Comparison of ENCODE assay signal across 12 cellular contexts in genomic region chr12:103571286-103571685, GRCh38. TPM values are rescaled to one million over a fixed set of nuclear protein-coding genes. Genes with fewer than 3 reads are reported as not detected.
DNase-seq lines count a peak whose midpoint lies in the region; ATAC-seq and TF ChIP-seq lines count a peak whose summit lies in the region.
"Had no signal": no experiment of that assay in that cellular context is flagged by ENCODE, and none has a peak within 500 bp of the region (broad histone marks: within the 10 kb centered on the region; RNA-seq: fewer than 3 reads in every experiment).

No MANE protein-coding gene starts in this region.

- TF ChIP-seq POLR2A in testis (IDR thresholded peaks at IDR 0.05) = no peak

- no peaks in the 10 kb centered on the region for H3K9me3 ChIP-seq in testis

- H3K27ac ChIP-seq in testis = no peak overlapping the region
- H3K27ac ChIP-seq: 22Rv1, upper lobe of left lung had no signal

- H3K4me3 ChIP-seq in astrocyte of the spinal cord (ENCODE audit: low read depth, low read length) (no peak overlapping the region), testis (peak overlapping the region in 1 of 2 donors; percentile 24)
- H3K4me3 ChIP-seq: K562, upper lobe of left lung had no signal

- TF ChIP-seq CTCF in astrocyte of the spinal cord (IDR thresholded peaks at IDR 0.05; ENCODE audit: low read depth, low read length) (no peak), testis (IDR thresholded peaks at IDR 0.05) (no peak), GM10248 (IDR thresholded peaks at IDR 0.05; ENCODE audit: control extremely low read depth, extremely low read depth, low read depth, missing control alignments) (no peak)

- DNase-seq in NCI-H1417 (lab: John Stamatoyannopoulos, UW) (peak; percentile 60 to 86 (median 67)), NCI-H1417 treated with DMSO at 0.1 percent for 48 hours (lab: John Stamatoyannopoulos, UW) (no peak), astrocyte of the spinal cord (ENCODE audit: low read depth, low spot score) (peak; percentile 4), left colon (peak; percentile 33 to 39), testis (peak; percentile 34), GM10248 (ENCODE audit: extremely low spot score) (no peak)
- DNase-seq: T-helper 17 cell had no signal

- POLR2A ChIA-PET in GM10248 (lab: Yijun Ruan, JAX) = no interaction called here

- H3K36me3 ChIP-seq in testis (ENCODE audit: low read depth, missing control alignments) = no peaks in the 10 kb centered on the region
- H3K36me3 ChIP-seq: upper lobe of left lung had no signal

- intact Hi-C loops in left colon (cut with DNase I, micrococcal nuclease) (no loop called here), testis (cut with DNase I; ENCODE audit: low total_unique reads) (no loop called here)

- no peaks in the 10 kb centered on the region for H3K4me1 ChIP-seq in testis

- CTCF ChIA-PET in GM10248 (lab: Yijun Ruan, JAX) = interaction anchor here (0.9 to 2.6 kb wide), 5 partner anchors 23 to 688 kb away, joined by 4 to 9 read pairs (median 6); no protein-coding TSS in a partner anchor

- 13 to 19% methylated on average over 18 of the region's 18 CpGs for WGBS in testis, 2 donors

- no peaks in the 10 kb centered on the region for H3K27me3 ChIP-seq in testis
- H3K27me3 ChIP-seq: upper lobe of left lung had no signal

- peak; percentile 76 for ATAC-seq in left colon
- ATAC-seq in HG02678 (IDR thresholded peaks at IDR 0.05; ENCODE audit: unreplicated experiment) = no peak
- ATAC-seq in GM21737 (IDR thresholded peaks at IDR 0.05; ENCODE audit: unreplicated experiment) = no peak
- ATAC-seq: K562, T-helper 17 cell had no signal

- in situ Hi-C loops in astrocyte of the spinal cord (cut with HindIII; ENCODE audit: low sequenced_read_pairs) = no loop called here

RNA-seq across cellular contexts. Expression of gene STAB2, which starts 15.8 kb away (rescaled TPM):
- total RNA-seq in left colon = 1 to 10 TPM in 1 of 2 donors, under 1 TPM in 1; 0.92 to 2.0 TPM
- 1 to 10 TPM; 1.7 to 2.7 TPM for total RNA-seq in testis
- polyA plus RNA-seq in testis (ENCODE audit: insufficient read depth, low read depth, low replicate concordance) = 15.8 TPM
- total RNA-seq: K562, T-helper 17 cell had no signal

Comparison
In these comparisons a context has a peak if more than half of its experiments do, and no peak if none do; other contexts are left out.
1. DNase-seq: peak in NCI-H1417 (3 of 3), astrocyte of the spinal cord (single experiment), left colon (2 of 2) and testis (single experiment); none in NCI-H1417 treated with DMSO at 0.1 percent for 48 hours (single experiment) and GM10248 (single experiment).